1 cellular context compared by ENCODE assay signal in the genomic region with DNA sequence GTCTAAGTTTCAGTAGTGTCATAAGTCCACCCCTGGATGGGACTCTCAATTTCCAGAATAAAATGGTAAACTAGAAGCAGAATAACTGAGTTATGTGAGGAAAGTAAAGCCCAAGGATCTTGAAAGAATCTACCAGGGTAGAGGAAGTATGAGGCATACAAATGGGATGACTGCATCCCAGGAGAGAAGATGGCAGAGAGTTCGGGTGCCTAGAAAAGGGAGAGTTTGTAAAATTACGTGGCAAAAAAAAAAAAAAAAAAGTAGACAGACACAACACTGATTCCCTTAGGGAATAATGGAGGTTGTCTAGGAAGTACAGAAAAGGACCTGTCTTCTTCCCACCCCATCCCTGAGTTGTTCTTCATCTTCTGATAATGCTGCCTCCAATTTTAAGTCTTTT.
TF ChIP-seq lines count a peak whose summit lies in the region.

No MANE protein-coding gene starts in this region.

TF ChIP-seq in H1, 55 proteins besides CTCF, POLR2A, EP300 and RAD21:
- TF ChIP-seq KDM1A (IDR thresholded peaks at IDR 0.05; ENCODE audit: borderline replicate concordance, low read length) (no peak), MAX (IDR thresholded peaks at IDR 0.05) (no peak), CTBP2 (IDR thresholded peaks at IDR 0.05; ENCODE audit: borderline replicate concordance, insufficient read depth, insufficient read length, low read length) (no peak), CREB1 (IDR thresholded peaks at IDR 0.05) (no peak), TAF1 (IDR thresholded peaks at IDR 0.05; ENCODE audit: low read depth, low read length) (no peak), CHD1 (IDR thresholded peaks at IDR 0.05; ENCODE audit: low read depth, low read length) (no peak), NANOG (IDR thresholded peaks at IDR 0.05; ENCODE audit: insufficient read depth, low read depth, low read length, poor library complexity, severe bottlenecking) (no peak), ASH2L (IDR thresholded peaks at IDR 0.05; ENCODE audit: low read length) (no peak), RXRA (IDR thresholded peaks at IDR 0.05; ENCODE audit: insufficient read depth, low read depth, low read length) (no peak), ATF3 (IDR thresholded peaks at IDR 0.05; ENCODE audit: insufficient read depth, low read depth, low read length) (no peak), SIRT6 (IDR thresholded peaks at IDR 0.05; ENCODE audit: low read length) (no peak)
- TF ChIP-seq, protein P1, sequence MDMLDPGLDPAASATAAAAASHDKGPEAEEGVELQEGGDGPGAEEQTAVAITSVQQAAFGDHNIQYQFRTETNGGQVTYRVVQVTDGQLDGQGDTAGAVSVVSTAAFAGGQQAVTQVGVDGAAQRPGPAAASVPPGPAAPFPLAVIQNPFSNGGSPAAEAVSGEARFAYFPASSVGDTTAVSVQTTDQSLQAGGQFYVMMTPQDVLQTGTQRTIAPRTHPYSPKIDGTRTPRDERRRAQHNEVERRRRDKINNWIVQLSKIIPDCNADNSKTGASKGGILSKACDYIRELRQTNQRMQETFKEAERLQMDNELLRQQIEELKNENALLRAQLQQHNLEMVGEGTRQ (IDR thresholded peaks at IDR 0.05; ENCODE audit: low read length): no peak
